8 cellular contexts compared by ENCODE assay signal in genomic region chr16:67928561-67929364, GRCh38. TPM values are rescaled to one million over a fixed set of nuclear protein-coding genes. Genes with fewer than 3 reads are reported as not detected.
DNase-seq lines count a peak whose midpoint lies in the region; ATAC-seq, FAIRE-seq and TF ChIP-seq lines count a peak whose summit lies in the region.

No MANE protein-coding gene starts in this region.

- TF ChIP-seq CTCF in GM10248 (IDR thresholded peaks at IDR 0.05; ENCODE audit: control extremely low read depth, extremely low read depth, low read depth, missing control alignments) (peak; percentile 97), IMR-90 (conservative IDR thresholded peaks at IDR 0.05; ENCODE audit: low read depth, low read length) (peak; percentile 87)

- peak; percentile 89 for DNase-seq in GM10248 (ENCODE audit: extremely low spot score)
- DNase-seq in IMR-90, result peak; percentile 43
- peak; percentile 14 for DNase-seq in SHP77 treated with DMSO at 0.1 percent for 48 hours (lab: John Stamatoyannopoulos, UW)
- peak; percentile 63 for DNase-seq in activated T-helper 9 cell treated with anti-CD3 and anti-CD28 coated beads, Interleukin-2, amount 50 U/mL, for 16 hours (ENCODE audit: low read depth)
- DNase-seq in frontal cortex (ENCODE audit: low spot score in 2 of 2), result peak; percentile 59 to 86
- peak; percentile 73 for DNase-seq in pons (ENCODE audit: low spot score)
- DNase-seq in ureter (ENCODE audit: low spot score), result peak; percentile 80

- H3K23ac ChIP-seq in IMR-90 (ENCODE audit: low read depth, low read length), result no peak overlapping the region

- intact Hi-C loops in IMR-90 (cut with micrococcal nuclease), result loop anchor here (1.0 to 2.0 kb wide), 5 partner anchors 45 to 407 kb away; partner anchors contain the start of gene THAP11

- 0% methylated on average over 1 of the region's 16 CpGs; no CpG with 5 or more reads in 1 of the 2 experiments for WGBS in IMR-90 (ENCODE audit: extremely low coverage in 2 of 2, insufficient read length in 1 of 2), 2 experiments

- peaks cover 5 to 22% of the 10 kb centered on the region in 2 experiments; a peak in 2 of 4 replicates for H3K79me1 ChIP-seq in IMR-90 (ENCODE audit: low read depth in 1 of 2, low read length in 2 of 2)

- CTCF ChIA-PET in GM10248 (lab: Yijun Ruan, JAX), result interaction anchor here (0.7 to 6.7 kb wide), 24 partner anchors 8 to 408 kb away, joined by 3 to 54 read pairs (median 4); partner anchors contain the start of genes NRN1L, PSMB10 and SLC7A6
- CTCF ChIA-PET in IMR-90 (lab: Yijun Ruan, JAX), result interaction anchor here (0.6 to 1.0 kb wide), 3 partner anchors 26 to 246 kb away, joined by 3 read pairs; no protein-coding TSS in a partner anchor

- H4K5ac ChIP-seq in IMR-90 (ENCODE audit: low read depth, low read length), result no peak overlapping the region

- H3K27ac ChIP-seq in IMR-90 (ENCODE audit: insufficient read depth, low read length), result no peak overlapping the region

- no peak for FAIRE-seq in frontal cortex (lab: Jason Lieb, UNC)

- no peaks in the 10 kb centered on the region for H3K27me3 ChIP-seq in IMR-90 (ENCODE audit: control insufficient read depth, insufficient read depth, low read length)

- no peak overlapping the region for H2BK20ac ChIP-seq in IMR-90 (ENCODE audit: low read depth, low read length)

- BruUV-seq in IMR-90 (replicated peaks; lab: Mats Ljungman, UMichigan), result TSS peak; percentile 26

- ATAC-seq in IMR-90 (ENCODE audit: low read depth) (peak; percentile 92), GM19035 (IDR thresholded peaks at IDR 0.05; ENCODE audit: unreplicated experiment) (no peak)

- in situ Hi-C loops in IMR-90 (cut with MboI; ENCODE audit: low sequenced_read_pairs), result loop anchor here (5.0 to 25.0 kb wide), 3 partner anchors 116 to 391 kb away; partner anchors contain the start of gene RIPOR1

- no peak overlapping the region for H2AK5ac ChIP-seq in IMR-90 (ENCODE audit: low read depth, low read length)

- no peak overlapping the region for H3K4me2 ChIP-seq in IMR-90 (ENCODE audit: low read depth, low read length)

- peaks cover 34% of the 10 kb centered on the region for H4K20me1 ChIP-seq in IMR-90 (ENCODE audit: insufficient read depth, low read length)

- peak; percentile 94 for TF ChIP-seq RAD21 in IMR-90 (IDR thresholded peaks at IDR 0.05; ENCODE audit: low read length)

- H3K14ac ChIP-seq in IMR-90 (replicated peaks; ENCODE audit: low read depth, low read length), result no peak overlapping the region

- no peak overlapping the region for H3K4me3 ChIP-seq in IMR-90 (ENCODE audit: insufficient read depth, low read depth, low read length)

- H3K9ac ChIP-seq in IMR-90 (ENCODE audit: low read depth, low read length), result no peak overlapping the region

- dilution Hi-C loops in IMR-90 (cut with HindIII; ENCODE audit: low sequenced_read_pairs, unreplicated experiment), result no loop called here

- no peaks in the 10 kb centered on the region for H3K9me3 ChIP-seq in IMR-90 (ENCODE audit: control insufficient read depth, insufficient read depth, low read length)

- H2AK9ac ChIP-seq in IMR-90 (replicated peaks; ENCODE audit: low read depth, low read length, poor library complexity), result peak overlapping the region; percentile 87

- no peak overlapping the region for H4K91ac ChIP-seq in IMR-90 (ENCODE audit: insufficient read depth, low read depth, low read length)

- H3K18ac ChIP-seq in IMR-90 (ENCODE audit: low read depth, low read length), result no peak overlapping the region

- H3K4ac ChIP-seq in IMR-90 (ENCODE audit: low read depth, low read length), result no peak overlapping the region

- no peak overlapping the region for H4K8ac ChIP-seq in IMR-90 (ENCODE audit: low read depth in 2 of 2, low read length in 2 of 2)

- no peak for TF ChIP-seq POLR2A in IMR-90 (IDR thresholded peaks at IDR 0.05; ENCODE audit: low read depth, low read length)

- peak overlapping the region; percentile 86 for H2AFZ ChIP-seq in IMR-90 (replicated peaks; ENCODE audit: low read length, poor library complexity)

- POLR2A ChIA-PET in GM10248 (lab: Yijun Ruan, JAX), result interaction anchor here (1.0 kb wide), 1 partner anchor 36 kb away, joined by 6 read pairs; the partner anchor contains the start of gene PSKH1
- POLR2A ChIA-PET in IMR-90 (lab: Charles Lee; ENCODE audit: unreplicated experiment), result interaction anchor here (0.5 kb wide), 1 partner anchor 109 kb away, joined by 3 read pairs; no protein-coding TSS in a partner anchor

- no peak overlapping the region for H2BK5ac ChIP-seq in IMR-90 (ENCODE audit: low read depth, low read length, poor library complexity, severe bottlenecking)

- no peaks in the 10 kb centered on the region for H3K9me1 ChIP-seq in IMR-90 (ENCODE audit: insufficient read depth, low read length)

- no peaks in the 10 kb centered on the region for H3K4me1 ChIP-seq in IMR-90 (ENCODE audit: control insufficient read depth, insufficient read depth, low read length)

- H3K56ac ChIP-seq in IMR-90 (ENCODE audit: extremely low read depth, insufficient read depth, low read length), result no peak overlapping the region

- H2BK15ac ChIP-seq in IMR-90 (ENCODE audit: low read depth, low read length), result no peak overlapping the region

- peaks cover 27% of the 10 kb centered on the region for H3K36me3 ChIP-seq in IMR-90 (ENCODE audit: control insufficient read depth, insufficient read depth, low read length)

- H2BK120ac ChIP-seq in IMR-90 (ENCODE audit: low read depth, low read length), result no peak overlapping the region

TF ChIP-seq in IMR-90, 13 proteins besides CTCF, POLR2A, EP300 and RAD21:
- no peak for TF ChIP-seq CEBPB (IDR thresholded peaks at IDR 0.05; ENCODE audit: low read depth, low read length)
- peak; percentile 91 for TF ChIP-seq SMC3 (IDR thresholded peaks at IDR 0.05; ENCODE audit: low read depth, low read length)

RNA-seq across cellular contexts. Expression of gene CTRL, which starts 2.9 kb away (rescaled TPM):
- total RNA-seq in IMR-90 (2012; rRNA removed) (0.18 and 0.28 TPM in 2 replicates), frontal cortex (2.0 TPM), ureter (2.1 TPM)
- polyA plus RNA-seq in IMR-90 (2012; rRNA removed), result 0.89 and 1.1 TPM in 2 replicates
- 0.49 and 1.1 TPM in 2 replicates for polyA plus RNA-seq in IMR-90 (2012; cell fraction: cytosol; rRNA removed)
- 5.0 and 13.4 TPM in 2 replicates for polyA plus RNA-seq in IMR-90 (2012; cell fraction: nucleus; rRNA removed; ENCODE audit: low replicate concordance)

RNA-seq across cellular contexts. Expression of gene PSMB10, which starts 7.9 kb away (rescaled TPM):
- 25.6 and 28.7 TPM in 2 replicates for total RNA-seq in IMR-90 (2012; rRNA removed)
- polyA plus RNA-seq in IMR-90 (2012; rRNA removed), result 36.7 and 50.5 TPM in 2 replicates
- polyA plus RNA-seq in IMR-90 (2012; cell fraction: cytosol; rRNA removed), result 69.8 and 71.1 TPM in 2 replicates
- polyA plus RNA-seq in IMR-90 (2012; cell fraction: nucleus; rRNA removed; ENCODE audit: low replicate concordance), result 27.2 and 55.0 TPM in 2 replicates
- total RNA-seq in frontal cortex, result 13.0 TPM
- total RNA-seq in ureter, result 89.4 TPM

RNA-seq across cellular contexts. Expression of gene LCAT, which starts 15.2 kb away (rescaled TPM):
- total RNA-seq in IMR-90 (2012; rRNA removed), result 1.4 and 1.7 TPM in 2 replicates
- polyA plus RNA-seq in IMR-90 (2012; rRNA removed), result 18.8 and 22.5 TPM in 2 replicates
- 6.5 and 10.4 TPM in 2 replicates for polyA plus RNA-seq in IMR-90 (2012; cell fraction: cytosol; rRNA removed)
- polyA plus RNA-seq in IMR-90 (2012; cell fraction: nucleus; rRNA removed; ENCODE audit: low replicate concordance), result 143 and 421 TPM in 2 replicates
- total RNA-seq in frontal cortex, result 0.82 TPM
- total RNA-seq in ureter, result 47.3 TPM

RNA-seq across cellular contexts. Expression of gene PSKH1, which starts 35.7 kb away (rescaled TPM):
- total RNA-seq in IMR-90 (2012; rRNA removed) (10.3 and 11.5 TPM in 2 replicates), frontal cortex (6.5 TPM), ureter (31.2 TPM)
- polyA plus RNA-seq in IMR-90 (2012; rRNA removed), result 26.5 and 26.7 TPM in 2 replicates
- polyA plus RNA-seq in IMR-90 (2012; cell fraction: cytosol; rRNA removed), result 14.3 and 32.1 TPM in 2 replicates
- polyA plus RNA-seq in IMR-90 (2012; cell fraction: nucleus; rRNA removed; ENCODE audit: low replicate concordance), result 18.0 and 37.0 TPM in 2 replicates

RNA-seq across cellular contexts. Expression of gene SLC12A4, which starts 39.7 kb away (rescaled TPM):
- total RNA-seq in IMR-90 (2012; rRNA removed) (36.4 and 36.6 TPM in 2 replicates), frontal cortex (6.5 TPM), ureter (93.1 TPM)
- 114 and 132 TPM in 2 replicates for polyA plus RNA-seq in IMR-90 (2012; rRNA removed)
- 47.5 and 51.1 TPM in 2 replicates for polyA plus RNA-seq in IMR-90 (2012; cell fraction: cytosol; rRNA removed)
- 281 and 488 TPM in 2 replicates for polyA plus RNA-seq in IMR-90 (2012; cell fraction: nucleus; rRNA removed; ENCODE audit: low replicate concordance)

Comparison
In these comparisons a context has a peak if more than half of its experiments do, and no peak if none do; other contexts are left out.
1. DNase-seq: peak in every context shown above with its lines; median percentile 89 in GM10248; 80 in ureter; 73 in pons; 72 in frontal cortex; 63 in activated T-helper 9 cell treated with anti-CD3 and anti-CD28 coated beads, Interleukin-2, amount 50 U/mL, for 16 hours; 43 in IMR-90; 14 in SHP77 treated with DMSO at 0.1 percent for 48 hours.
2. RNA of gene LCAT, which starts 15.2 kb away (total RNA-seq): 47.3 TPM in ureter (single experiment); 1.4 to 1.7 TPM in IMR-90 and 0.82 TPM in frontal cortex (single experiment); every median in the first group is over 10 times any median in the second.